8 cellular contexts compared by ENCODE assay signal in genomic region chr6:20400476-20401402, GRCh38. TPM values are rescaled to one million over a fixed set of nuclear protein-coding genes. Genes with fewer than 3 reads are reported as not detected.
A peak's percentile ranks its signal among the peaks of the same experiment; 100 is the strongest.
DNase-seq lines count a peak whose midpoint lies in the region; ATAC-seq and TF ChIP-seq lines count a peak whose summit lies in the region.

No MANE protein-coding gene starts in this region.

- WGBS in IMR-90 (ENCODE audit: extremely low coverage in 2 of 2, insufficient read length in 1 of 2), 2 experiments = 5% methylated on average over 17 of the region's 29 CpGs; no CpG with 5 or more reads in 1 of the 2 experiments

- TF ChIP-seq POLR2A in IMR-90 (IDR thresholded peaks at IDR 0.05; ENCODE audit: low read depth, low read length) (no peak), uterus (IDR thresholded peaks at IDR 0.05) (no peak)

- H3K27me3 Mint-ChIP-seq in activated T-helper 2 cell treated with anti-CD3 and anti-CD28 coated beads, Interferon-gamma antibody, Interleukin-2, Interleukin-4, amounts not matched to agents 10 μg/mL and 5 μg/mL and 100 μg/mL, durations not matched to agents 14 hours and 24 hours and 36 hours (ENCODE audit: low read depth) = no peaks in the 10 kb centered on the region

- H3K9me3 ChIP-seq in IMR-90 (ENCODE audit: control insufficient read depth, insufficient read depth, low read length) (no peaks in the 10 kb centered on the region), uterus (no peaks in the 10 kb centered on the region)

- H3K27me3 ChIP-seq in IMR-90 (ENCODE audit: control insufficient read depth, insufficient read depth, low read length) (no peaks in the 10 kb centered on the region), uterus (no peaks in the 10 kb centered on the region)

- peak overlapping the region; percentile 99 for H3K27ac Mint-ChIP-seq in activated T-helper 2 cell treated with anti-CD3 and anti-CD28 coated beads, Interferon-gamma antibody, Interleukin-2, Interleukin-4, amounts not matched to agents 10 μg/mL and 5 μg/mL and 100 μg/mL, durations not matched to agents 14 hours and 24 hours and 36 hours

- H2BK120ac ChIP-seq in IMR-90 (ENCODE audit: low read depth, low read length) = 0 out of 2 replicates have a peak overlapping the region, but pooled peaks have one; percentile 4

- 0 out of 4 replicates have a peak overlapping the region, but pooled peaks of 1 of the 2 experiments have one; percentile 23 for H4K8ac ChIP-seq in IMR-90 (ENCODE audit: low read depth in 2 of 2, low read length in 2 of 2)

- H3K27ac ChIP-seq in IMR-90 (ENCODE audit: insufficient read depth, low read length) (peak overlapping the region; percentile 27; the same call in 1 of the 2 replicates), uterus (peak overlapping the region; percentile 62 to 68)

- intact Hi-C loops in IMR-90 (cut with micrococcal nuclease) = loop anchor here (2.0 to 5.0 kb wide), 5 partner anchors 110 to 1187 kb away; partner anchors contain the start of gene MBOAT1
- intact Hi-C loops in activated T-helper 2 cell treated with anti-CD3 and anti-CD28 coated beads, Interferon-gamma antibody, Interleukin-2, Interleukin-4, amounts not matched to agents 10 μg/mL and 5 μg/mL and 100 μg/mL, durations not matched to agents 14 hours and 24 hours and 36 hours (cut with micrococcal nuclease) = loop anchor here (1.0 to 5.0 kb wide), 8 partner anchors 36 to 1187 kb away; partner anchors contain the start of gene MBOAT1
- intact Hi-C loops in uterus (cut with DNase I; ENCODE audit: low total_unique reads) = no loop called here

- CTCF ChIA-PET in GM10248 (lab: Yijun Ruan, JAX) = interaction anchor here (1.4 kb wide), 1 partner anchor 127 kb away, joined by 4 read pairs; no protein-coding TSS in a partner anchor
- CTCF ChIA-PET in IMR-90 (lab: Yijun Ruan, JAX) = interaction anchor here (0.9 to 1.1 kb wide), 2 partner anchors 52 to 127 kb away, joined by 3 to 5 read pairs; no protein-coding TSS in a partner anchor

- H3K4me3 Mint-ChIP-seq in activated T-helper 2 cell treated with anti-CD3 and anti-CD28 coated beads, Interferon-gamma antibody, Interleukin-2, Interleukin-4, amounts not matched to agents 10 μg/mL and 5 μg/mL and 100 μg/mL, durations not matched to agents 14 hours and 24 hours and 36 hours (ENCODE audit: low read depth) = peak overlapping the region; percentile 97

- peak overlapping the region; percentile 50 for H3K23ac ChIP-seq in IMR-90 (ENCODE audit: low read depth, low read length)

- H3K4me3 ChIP-seq in IMR-90 (ENCODE audit: insufficient read depth, low read depth, low read length) (peak overlapping the region; percentile 63), uterus (peak overlapping the region; percentile 54 to 57)

- peak overlapping the region; percentile 1; the same call in 1 of the 2 replicates for H4K91ac ChIP-seq in IMR-90 (ENCODE audit: insufficient read depth, low read depth, low read length)

- no peak overlapping the region for H2AK9ac ChIP-seq in IMR-90 (replicated peaks; ENCODE audit: low read depth, low read length, poor library complexity)

- POLR2A ChIA-PET in GM10248 (lab: Yijun Ruan, JAX) = no interaction called here
- POLR2A ChIA-PET in IMR-90 (lab: Charles Lee; ENCODE audit: unreplicated experiment) = no interaction called here

- H2BK20ac ChIP-seq in IMR-90 (ENCODE audit: low read depth, low read length) = no peak overlapping the region

- peak overlapping the region; percentile 32; the same call in 1 of the 2 replicates for H3K56ac ChIP-seq in IMR-90 (ENCODE audit: extremely low read depth, insufficient read depth, low read length)

- H3K18ac ChIP-seq in IMR-90 (ENCODE audit: low read depth, low read length) = no peak overlapping the region

- H3K14ac ChIP-seq in IMR-90 (replicated peaks; ENCODE audit: low read depth, low read length) = peak overlapping the region; percentile 16; the same call in 1 of the 2 replicates

- peak; percentile 1; the same call in 1 of the 2 replicates for ATAC-seq in IMR-90 (ENCODE audit: low read depth)
- ATAC-seq in omental fat pad (ENCODE audit: low FRiP score) = peak; percentile 22

- peaks cover 0 to 5% of the 10 kb centered on the region in 2 experiments; a peak in 2 of 4 replicates for H3K79me1 ChIP-seq in IMR-90 (ENCODE audit: low read depth in 1 of 2, low read length in 2 of 2)

- H3K9me1 ChIP-seq in IMR-90 (ENCODE audit: insufficient read depth, low read length) = no peaks in the 10 kb centered on the region

- dilution Hi-C loops in IMR-90 (cut with HindIII; ENCODE audit: low sequenced_read_pairs, unreplicated experiment) = no loop called here

- BruUV-seq in IMR-90 (replicated peaks; lab: Mats Ljungman, UMichigan) = no TSS peak

- peak overlapping the region; percentile 86 for H2AFZ ChIP-seq in IMR-90 (replicated peaks; ENCODE audit: low read length, poor library complexity)

- H4K20me1 ChIP-seq in IMR-90 (ENCODE audit: insufficient read depth, low read length) = no peaks in the 10 kb centered on the region

- no peak overlapping the region for H4K5ac ChIP-seq in IMR-90 (ENCODE audit: low read depth, low read length)

- H3K4ac ChIP-seq in IMR-90 (ENCODE audit: low read depth, low read length) = peak overlapping the region; percentile 12

- peak overlapping the region; percentile 78 for H3K4me2 ChIP-seq in IMR-90 (ENCODE audit: low read depth, low read length)

- peak; percentile 23; the same call in 1 of the 2 replicates for TF ChIP-seq RAD21 in IMR-90 (IDR thresholded peaks at IDR 0.05; ENCODE audit: low read length)

- no peaks in the 10 kb centered on the region for H3K36me3 ChIP-seq in IMR-90 (ENCODE audit: control insufficient read depth, insufficient read depth, low read length)
- H3K36me3 ChIP-seq in uterus = no peaks in the 10 kb centered on the region

- no peaks in the 10 kb centered on the region for H3K4me1 ChIP-seq in IMR-90 (ENCODE audit: control insufficient read depth, insufficient read depth, low read length)
- no peaks in the 10 kb centered on the region for H3K4me1 ChIP-seq in uterus

- H3K36me3 Mint-ChIP-seq in activated T-helper 2 cell treated with anti-CD3 and anti-CD28 coated beads, Interferon-gamma antibody, Interleukin-2, Interleukin-4, amounts not matched to agents 10 μg/mL and 5 μg/mL and 100 μg/mL, durations not matched to agents 14 hours and 24 hours and 36 hours (ENCODE audit: low read depth) = peaks cover 12% of the 10 kb centered on the region

- H3K9me3 Mint-ChIP-seq in activated T-helper 2 cell treated with anti-CD3 and anti-CD28 coated beads, Interferon-gamma antibody, Interleukin-2, Interleukin-4, amounts not matched to agents 10 μg/mL and 5 μg/mL and 100 μg/mL, durations not matched to agents 14 hours and 24 hours and 36 hours = no peaks in the 10 kb centered on the region

- in situ Hi-C loops in IMR-90 (cut with MboI; ENCODE audit: low sequenced_read_pairs) = loop anchor here (10.0 kb wide), 1 partner anchor 124 kb away; no protein-coding TSS in a partner anchor

- H3K4me1 Mint-ChIP-seq in activated T-helper 2 cell treated with anti-CD3 and anti-CD28 coated beads, Interferon-gamma antibody, Interleukin-2, Interleukin-4, amounts not matched to agents 10 μg/mL and 5 μg/mL and 100 μg/mL, durations not matched to agents 14 hours and 24 hours and 36 hours (ENCODE audit: low read depth) = peaks cover 31% of the 10 kb centered on the region

- TF ChIP-seq CTCF in GM10248 (IDR thresholded peaks at IDR 0.05; ENCODE audit: control extremely low read depth, extremely low read depth, low read depth, missing control alignments) (no peak), IMR-90 (conservative IDR thresholded peaks at IDR 0.05; ENCODE audit: low read depth, low read length) (peak; percentile 39; the same call in 1 of the 2 replicates), omental fat pad (IDR thresholded peaks at IDR 0.05) (no peak), uterus (IDR thresholded peaks at IDR 0.05) (peak in 3 of 4 experiments; percentile 6 to 11 (median 11))

- DNase-seq in GM10248 (ENCODE audit: extremely low spot score) (peak; percentile 21), IMR-90 (no peak), OCI-M1 (lab: John Stamatoyannopoulos, UW) (peak; percentile 96), germinal center (ENCODE audit: low spot score) (peak; percentile 14), omental fat pad (ENCODE audit: low spot score) (peak; percentile 35), uterus (peak; percentile 20 to 24), NCI-H774 (lab: John Stamatoyannopoulos, UW) (no peak)
- DNase-seq in activated T-helper 2 cell treated with anti-CD3 and anti-CD28 coated beads, Interferon-gamma antibody, Interleukin-2, Interleukin-4, amounts not matched to agents 10 μg/mL and 5 μg/mL and 100 μg/mL, durations not matched to agents 14 hours and 24 hours and 36 hours (ENCODE audit: low spot score) = peak; percentile 36

- H2BK5ac ChIP-seq in IMR-90 (ENCODE audit: low read depth, low read length, poor library complexity, severe bottlenecking) = no peak overlapping the region

- no peak overlapping the region for H2AK5ac ChIP-seq in IMR-90 (ENCODE audit: low read depth, low read length)

- H3K9ac ChIP-seq in IMR-90 (ENCODE audit: low read depth, low read length) = peak overlapping the region; percentile 19

- H2BK15ac ChIP-seq in IMR-90 (ENCODE audit: low read depth, low read length) = no peak overlapping the region

TF ChIP-seq in IMR-90, 13 proteins besides CTCF, POLR2A, EP300 and RAD21:
- 0 out of 2 replicates have a peak, but pooled peaks have one; percentile 16 for TF ChIP-seq MXI1 (IDR thresholded peaks at IDR 0.05; ENCODE audit: borderline replicate concordance, low read depth, low read length)
- TF ChIP-seq MAZ (IDR thresholded peaks at IDR 0.05; ENCODE audit: borderline replicate concordance, low read depth, low read length) = no peak
- TF ChIP-seq CHD1 (IDR thresholded peaks at IDR 0.05; ENCODE audit: low read depth, low read length) = no peak
- peak; percentile 14 for TF ChIP-seq RCOR1 (IDR thresholded peaks at IDR 0.05; ENCODE audit: insufficient replicate concordance, low read length)
- TF ChIP-seq SMC3 (IDR thresholded peaks at IDR 0.05; ENCODE audit: low read depth, low read length) = 0 out of 2 replicates have a peak, but pooled peaks have one; percentile 16
- no peak; the same call in 1 of the 2 replicates for TF ChIP-seq CEBPB (IDR thresholded peaks at IDR 0.05; ENCODE audit: low read depth, low read length)
- TF ChIP-seq RFX5 (IDR thresholded peaks at IDR 0.05; ENCODE audit: low read depth, low read length) = no peak
- TF ChIP-seq NFE2L2 (IDR thresholded peaks at IDR 0.05; ENCODE audit: low read depth, low read length) = no peak
- TF ChIP-seq MAFK (IDR thresholded peaks at IDR 0.05; ENCODE audit: low read depth, low read length) = 0 out of 2 replicates have a peak, but pooled peaks have one; percentile 16
- no peak for TF ChIP-seq BHLHE40 (IDR thresholded peaks at IDR 0.05; ENCODE audit: low read depth, low read length)

RNA-seq across cellular contexts. Expression of gene E2F3, which starts 0.9 kb away (rescaled TPM):
- total RNA-seq in IMR-90 (2012; rRNA removed) (2.3 and 3.3 TPM in 2 replicates), omental fat pad (10 to 100 TPM in 1 of 4 donors, 1 to 10 TPM in 3; 5.8 to 10.7 (median 9.1) TPM), uterus (1 to 10 TPM; 1.8 to 5.5 (median 3.3) TPM)
- polyA plus RNA-seq in IMR-90 (2012; rRNA removed) = 7.5 and 8.2 TPM in 2 replicates
- polyA plus RNA-seq in IMR-90 (2012; cell fraction: cytosol; rRNA removed) = 2.1 and 4.1 TPM in 2 replicates
- 6.2 and 23.5 TPM in 2 replicates for polyA plus RNA-seq in IMR-90 (2012; cell fraction: nucleus; rRNA removed; ENCODE audit: low replicate concordance)
- total RNA-seq in activated T-helper 2 cell treated with anti-CD3 and anti-CD28 coated beads, Interferon-gamma antibody, Interleukin-2, Interleukin-4, amounts not matched to agents 10 μg/mL and 5 μg/mL and 100 μg/mL, durations not matched to agents 14 hours and 24 hours and 36 hours = 27.9 TPM in 2 replicates

Comparison
In these comparisons a context has a peak if more than half of its experiments do, and no peak if none do; other contexts are left out.
1. DNase-seq: peak in GM10248 (single experiment), OCI-M1 (single experiment), activated T-helper 2 cell treated with anti-CD3 and anti-CD28 coated beads, Interferon-gamma antibody, Interleukin-2, Interleukin-4, amounts not matched to agents 10 μg/mL and 5 μg/mL and 100 μg/mL, durations not matched to agents 14 hours and 24 hours and 36 hours (single experiment), germinal center (single experiment), omental fat pad (single experiment) and uterus (2 of 2); none in IMR-90 (single experiment) and NCI-H774 (single experiment).
2. CTCF ChIP-seq: peak in IMR-90 (single experiment) and uterus (3 of 4); none in GM10248 (single experiment) and omental fat pad (0 of 3).